In genomic region chr5:143396353-143396940, GRCh38 we compare ENCODE assay signal across 8 cellular contexts. TPM values are rescaled to one million over a fixed set of nuclear protein-coding genes. Genes with fewer than 3 reads are reported as not detected.
DNase-seq lines count a peak whose midpoint lies in the region; TF ChIP-seq lines count a peak whose summit lies in the region.

No MANE protein-coding gene starts in this region.

- H3K27ac Mint-ChIP-seq in activated T-cell treated with anti-CD3 and anti-CD28 coated beads, Interleukin-2, amount 50 U/mL, for 24 hours, result peak overlapping the region; percentile 55

- H3K27me3 ChIP-seq in PC-9 (ENCODE audit: insufficient read depth, low read depth) (no peaks in the 10 kb centered on the region), esophagus squamous epithelium (no peaks in the 10 kb centered on the region), stomach smooth muscle (ENCODE audit: control insufficient read depth in 1 of 2, insufficient read depth in 2 of 2, low read length in 2 of 2) (no peaks in the 10 kb centered on the region)

- H2AFZ ChIP-seq in PC-9, result no peak overlapping the region

- H3K4me2 ChIP-seq in PC-9, result peak overlapping the region; percentile 73

- no peaks in the 10 kb centered on the region for H3K9me3 Mint-ChIP-seq in activated T-cell treated with anti-CD3 and anti-CD28 coated beads, Interleukin-2, amount 50 U/mL, for 24 hours

- H3K9me3 ChIP-seq in PC-9 (ENCODE audit: insufficient read depth, low read depth), result no peaks in the 10 kb centered on the region
- H3K9me3 ChIP-seq in esophagus squamous epithelium, result no peaks in the 10 kb centered on the region
- no peaks in the 10 kb centered on the region for H3K9me3 ChIP-seq in stomach smooth muscle (ENCODE audit: control insufficient read depth in 2 of 2, low read length in 2 of 2)

- H3K4me3 Mint-ChIP-seq in activated T-cell treated with anti-CD3 and anti-CD28 coated beads, Interleukin-2, amount 50 U/mL, for 24 hours, result peak overlapping the region; percentile 84

- no peak for TF ChIP-seq POLR2A in esophagus squamous epithelium (IDR thresholded peaks at IDR 0.05)

- no peaks in the 10 kb centered on the region for H3K27me3 Mint-ChIP-seq in activated T-cell treated with anti-CD3 and anti-CD28 coated beads, Interleukin-2, amount 50 U/mL, for 24 hours

- H3K4me1 Mint-ChIP-seq in activated T-cell treated with anti-CD3 and anti-CD28 coated beads, Interleukin-2, amount 50 U/mL, for 24 hours (ENCODE audit: low read depth), result peaks cover 82% of the 10 kb centered on the region

- no peaks in the 10 kb centered on the region for H3K9me2 ChIP-seq in PC-9 (ENCODE audit: insufficient read depth)

- WGBS in esophagus squamous epithelium, 2 donors, result 47 to 61% methylated on average over 5 of the region's 5 CpGs

- peak overlapping the region; percentile 28; the same call in 1 of the 2 replicates for H3K4me3 ChIP-seq in PC-9
- H3K4me3 ChIP-seq in esophagus squamous epithelium, result peak overlapping the region in 3 of 4 donors; percentile 5 to 96 (median 76)
- peak overlapping the region; percentile 1 to 6 for H3K4me3 ChIP-seq in stomach smooth muscle (ENCODE audit: low read length in 2 of 2)

- peaks cover 100% of the 10 kb centered on the region for H3K79me2 ChIP-seq in PC-9 (ENCODE audit: low read depth)

- no peak for DNase-seq in activated T-cell treated with anti-CD3 and anti-CD28 coated beads, Interleukin-2, amount 50 U/mL, for 24 hours
- DNase-seq in activated T-cell treated with anti-CD3 and anti-CD28 coated beads, Interleukin-2, amount 50 U/mL, for 48 hours, result no peak
- DNase-seq in PC-9 (no peak), esophagus squamous epithelium (lab: John Stamatoyannopoulos, UW) (no peak), SIG-M5 treated with dmso at 0.1 percent for 504 hours (lab: John Stamatoyannopoulos, UW; ENCODE audit: unreplicated experiment) (no peak), kidney glomerular epithelial cell (lab: John Stamatoyannopoulos, UW) (no peak)
- no peak for DNase-seq in stimulated activated CD4-positive, alpha-beta T cell treated with anti-CD3 and anti-CD28 coated beads, Interleukin-2, amount 100 ng/mL, for 48 hours

- POLR2A ChIA-PET in PC-9 (lab: Charles Lee; ENCODE audit: unreplicated experiment), result interaction anchor here (0.6 kb wide), 1 partner anchor 272 kb away, joined by 5 read pairs; no protein-coding TSS in a partner anchor

- H3K36me3 Mint-ChIP-seq in activated T-cell treated with anti-CD3 and anti-CD28 coated beads, Interleukin-2, amount 50 U/mL, for 24 hours (ENCODE audit: low read depth), result peaks cover 58% of the 10 kb centered on the region

- BruUV-seq in PC-9 (replicated peaks; lab: Mats Ljungman, UMichigan), result no TSS peak

- CTCF ChIA-PET in PC-9 (lab: Charles Lee), result interaction anchor here (0.6 kb wide), 1 partner anchor 91 kb away, joined by 3 read pairs; no protein-coding TSS in a partner anchor

- H3K27ac ChIP-seq in PC-9 (peak overlapping the region; percentile 50; the same call in 1 of the 2 replicates), esophagus squamous epithelium (peak overlapping the region in 1 of 4 donors; percentile 33), stomach smooth muscle (ENCODE audit: low read length) (no peak overlapping the region)

- no peak overlapping the region for H3K9ac ChIP-seq in stomach smooth muscle (ENCODE audit: low read length in 2 of 2)

- H3F3A ChIP-seq in PC-9 (ENCODE audit: insufficient read depth, low read depth), result no peaks in the 10 kb centered on the region

- TF ChIP-seq CTCF in PC-9 (conservative IDR thresholded peaks at IDR 0.05), result no peak
- no peak for TF ChIP-seq CTCF in esophagus squamous epithelium (IDR thresholded peaks at IDR 0.05)

- H3K4me1 ChIP-seq in PC-9 (replicated peaks; ENCODE audit: insufficient read depth) (peaks cover 68% of the 10 kb centered on the region), esophagus squamous epithelium (peaks cover 25 to 99% (median 41%) of the 10 kb centered on the region in 3 donors), stomach smooth muscle (ENCODE audit: control insufficient read depth, insufficient read depth, low read length) (peaks cover 11% of the 10 kb centered on the region)

- H4K20me1 ChIP-seq in PC-9 (ENCODE audit: insufficient read depth), result peaks cover 9% of the 10 kb centered on the region; the same call in 1 of the 2 replicates

- H3K36me3 ChIP-seq in PC-9 (ENCODE audit: low read depth) (peaks cover 22% of the 10 kb centered on the region; the same call in 1 of the 2 replicates), esophagus squamous epithelium (peaks cover 0 to 7% (median 0%) of the 10 kb centered on the region in 3 donors), stomach smooth muscle (ENCODE audit: control insufficient read depth in 2 of 2, insufficient read depth in 2 of 2, low read length in 2 of 2) (peaks cover 4 to 13% of the 10 kb centered on the region in 2 donors)

- intact Hi-C loops in PC-9 (cut with micrococcal nuclease; ENCODE audit: unreplicated experiment), result loop anchor here (5.0 kb wide), 1 partner anchor 79 kb away; no protein-coding TSS in a partner anchor
- intact Hi-C loops in esophagus squamous epithelium (cut with DNase I), result no loop called here

RNA-seq across cellular contexts. Expression of gene NR3C1, which starts 7.0 kb away (rescaled TPM):
- total RNA-seq in PC-9 (2021) (48.8 and 52.8 TPM in 2 replicates), esophagus squamous epithelium (10 to 100 TPM; 16.7 to 51.1 (median 26.1) TPM)

Comparison
In these comparisons a context has a peak if more than half of its experiments do, and no peak if none do; other contexts are left out.
1. H3K4me3 ChIP-seq: peak in every context shown above with its lines; median percentile 76 in esophagus squamous epithelium; 28 in PC-9; 4 in stomach smooth muscle.